In the genomic region with DNA sequence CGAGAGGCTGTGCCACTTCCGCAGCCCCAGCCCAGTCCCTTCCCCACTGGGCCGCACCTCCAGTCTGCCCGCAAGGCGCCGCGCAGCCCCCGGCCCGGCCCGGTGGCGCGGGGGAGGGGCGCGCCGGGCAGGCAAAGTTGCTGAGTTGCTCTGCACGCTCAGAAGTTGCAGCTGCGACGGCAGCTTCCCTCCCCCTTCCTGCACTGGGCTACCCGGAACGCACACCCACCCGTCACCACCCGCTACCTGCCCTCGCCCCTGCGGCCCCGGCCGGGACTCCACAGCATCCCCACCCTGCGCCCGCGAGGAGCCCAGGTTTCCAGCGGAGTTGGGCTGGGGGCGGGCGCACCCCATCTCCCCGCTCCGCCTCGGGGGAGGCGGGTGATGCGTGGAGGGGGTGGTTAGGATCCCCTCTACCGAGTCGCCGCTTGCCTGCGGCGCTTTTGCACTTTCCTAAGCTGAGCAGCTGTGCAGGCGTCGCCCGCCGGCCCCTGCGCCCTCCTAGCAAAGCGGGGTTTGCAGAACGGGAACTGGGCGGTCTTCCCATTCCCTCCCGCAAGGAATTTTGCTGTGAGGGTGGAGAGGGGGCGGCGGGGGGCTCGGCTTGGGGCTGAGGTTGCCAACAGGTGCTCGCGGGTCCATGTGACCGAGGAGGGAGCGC, we compare ENCODE assay signal across 8 cellular contexts. TPM values are rescaled to one million over a fixed set of nuclear protein-coding genes. Genes with fewer than 3 reads are reported as not detected.
DNase-seq lines count a peak whose midpoint lies in the region; ATAC-seq and TF ChIP-seq lines count a peak whose summit lies in the region.

No MANE protein-coding gene starts in this region.

- H3K79me2 ChIP-seq in GM23248 (ENCODE audit: insufficient read depth) = no peaks in the 10 kb centered on the region

- H3K4me3 ChIP-seq in GM23248 = peak overlapping the region; percentile 67
- peak overlapping the region; percentile 54 to 73 (median 68) for H3K4me3 ChIP-seq in esophagus squamous epithelium
- H3K4me3 ChIP-seq in upper lobe of right lung = peak overlapping the region; percentile 73

- H3K4me3 Mint-ChIP-seq in Calu3 (ENCODE audit: low read depth, unreplicated experiment) = peak overlapping the region; percentile 60
- peak overlapping the region; percentile 27 for H3K4me3 Mint-ChIP-seq in natural killer cell treated with Interleukin-12 subunit alpha and Interleukin-12 subunit beta and Interleukin-15 and Interleukin-18, amount 100 ng/mL, for 72 hours

- H3K9me3 Mint-ChIP-seq in Calu3 (ENCODE audit: low read depth, unreplicated experiment) = no peaks in the 10 kb centered on the region
- H3K9me3 Mint-ChIP-seq in natural killer cell treated with Interleukin-12 subunit alpha and Interleukin-12 subunit beta and Interleukin-15 and Interleukin-18, amount 100 ng/mL, for 72 hours = no peaks in the 10 kb centered on the region

- no peaks in the 10 kb centered on the region for H4K20me1 ChIP-seq in GM23248 (ENCODE audit: insufficient read depth)

- H3K4me1 ChIP-seq in GM23248 (ENCODE audit: insufficient read depth) = no peaks in the 10 kb centered on the region
- peaks cover 4 to 58% (median 19%) of the 10 kb centered on the region in 3 donors for H3K4me1 ChIP-seq in esophagus squamous epithelium
- peaks cover 17% of the 10 kb centered on the region for H3K4me1 ChIP-seq in upper lobe of right lung

- H3K9me3 ChIP-seq in GM23248 (ENCODE audit: low read depth) = no peaks in the 10 kb centered on the region
- no peaks in the 10 kb centered on the region for H3K9me3 ChIP-seq in esophagus squamous epithelium
- no peaks in the 10 kb centered on the region for H3K9me3 ChIP-seq in upper lobe of right lung

- peak overlapping the region; percentile 84 for H2AFZ ChIP-seq in GM23248

- peaks cover 5% of the 10 kb centered on the region for H3F3A ChIP-seq in GM23248 (ENCODE audit: insufficient read depth)

- in situ Hi-C loops in GM23248 (cut with MboI) = no loop called here

- H3K9ac ChIP-seq in GM23248 = peak overlapping the region; percentile 69

- H3K27ac Mint-ChIP-seq in Calu3 (ENCODE audit: unreplicated experiment) = no peak overlapping the region
- H3K27ac Mint-ChIP-seq in natural killer cell treated with Interleukin-12 subunit alpha and Interleukin-12 subunit beta and Interleukin-15 and Interleukin-18, amount 100 ng/mL, for 72 hours = no peak overlapping the region

- H3K4me2 ChIP-seq in GM23248 (ENCODE audit: unreplicated experiment) = peak overlapping the region; percentile 44

- H3K36me3 ChIP-seq in GM23248 (ENCODE audit: low read depth) (no peaks in the 10 kb centered on the region), esophagus squamous epithelium (no peaks in the 10 kb centered on the region), upper lobe of right lung (no peaks in the 10 kb centered on the region)

- H3K27ac ChIP-seq in GM23248 (no peak overlapping the region), esophagus squamous epithelium (peak overlapping the region; percentile 93 to 99 (median 95)), upper lobe of right lung (peak overlapping the region; percentile 90)

- DNase-seq in Calu3 (peak; percentile 45), GM23248 (peak; percentile 54), NCI-H2029 treated with DMSO at 0.1 percent for 48 hours (lab: John Stamatoyannopoulos, UW) (peak; percentile 26), activated T-cell treated with anti-CD3 and anti-CD28 coated beads for 24 hours (ENCODE audit: low read depth) (peak; percentile 17), esophagus squamous epithelium (lab: John Stamatoyannopoulos, UW) (no peak), upper lobe of right lung (peak; percentile 86)
- DNase-seq in natural killer cell treated with Interleukin-12 subunit alpha and Interleukin-12 subunit beta and Interleukin-15 and Interleukin-18, amount 100 ng/mL, for 72 hours (ENCODE audit: low spot score) = no peak

- peaks cover 15% of the 10 kb centered on the region for H3K4me1 Mint-ChIP-seq in Calu3 (ENCODE audit: low read depth, unreplicated experiment)
- peaks cover 0 to 3% of the 10 kb centered on the region in 2 donors for H3K4me1 Mint-ChIP-seq in natural killer cell treated with Interleukin-12 subunit alpha and Interleukin-12 subunit beta and Interleukin-15 and Interleukin-18, amount 100 ng/mL, for 72 hours (ENCODE audit: low read depth in 2 of 2)

- CTCF ChIA-PET in Calu3 (lab: Charles Lee) = no interaction called here

- peaks cover 5% of the 10 kb centered on the region for H3K36me3 Mint-ChIP-seq in Calu3 (ENCODE audit: insufficient read depth, unreplicated experiment)
- no peaks in the 10 kb centered on the region for H3K36me3 Mint-ChIP-seq in natural killer cell treated with Interleukin-12 subunit alpha and Interleukin-12 subunit beta and Interleukin-15 and Interleukin-18, amount 100 ng/mL, for 72 hours

- TF ChIP-seq CTCF in Calu3 (IDR thresholded peaks at IDR 0.05; ENCODE audit: unreplicated experiment) = no peak
- TF ChIP-seq CTCF in esophagus squamous epithelium (IDR thresholded peaks at IDR 0.05) = no peak
- TF ChIP-seq CTCF in upper lobe of right lung (IDR thresholded peaks at IDR 0.05) = no peak

- 2% methylated on average over 21 to 36 of the region's 58 CpGs for WGBS in GM23248 (ENCODE audit: low coverage in 1 of 2, low lambda C conversion rate in 2 of 2, missing lambda C conversion rate in 2 of 2), 2 experiments
- WGBS in esophagus squamous epithelium, 2 donors = no CpG with 5 or more reads among the region's 58 CpGs

- no peaks in the 10 kb centered on the region for H3K27me3 Mint-ChIP-seq in Calu3 (ENCODE audit: unreplicated experiment)
- H3K27me3 Mint-ChIP-seq in natural killer cell treated with Interleukin-12 subunit alpha and Interleukin-12 subunit beta and Interleukin-15 and Interleukin-18, amount 100 ng/mL, for 72 hours = peaks cover 6 to 12% of the 10 kb centered on the region in 2 donors

- ATAC-seq in natural killer cell treated with Interleukin-12 subunit alpha and Interleukin-12 subunit beta and Interleukin-15 and Interleukin-18, amount 100 ng/mL, for 72 hours = peak; percentile 74 to 81
- peak; percentile 79 for ATAC-seq in upper lobe of right lung
- no peak for ATAC-seq in HG03457 (IDR thresholded peaks at IDR 0.05; ENCODE audit: unreplicated experiment)

- no TSS peak for BruUV-seq in Calu3 (replicated peaks; lab: Mats Ljungman, UMichigan)

- peak in 2 of 4 donors; percentile 15 to 50 for TF ChIP-seq POLR2A in esophagus squamous epithelium (IDR thresholded peaks at IDR 0.05)

- intact Hi-C loops in Calu3 (cut with micrococcal nuclease; ENCODE audit: unreplicated experiment) = loop anchor here (5.0 to 10.0 kb wide), 3 partner anchors 90 to 227 kb away; no protein-coding TSS in a partner anchor
- intact Hi-C loops in esophagus squamous epithelium (cut with DNase I) = no loop called here
- intact Hi-C loops in upper lobe of right lung (cut with DNase I) = no loop called here

- H3K27me3 ChIP-seq in GM23248 (replicated peaks; ENCODE audit: insufficient read depth) (no peaks in the 10 kb centered on the region), esophagus squamous epithelium (no peaks in the 10 kb centered on the region), upper lobe of right lung (no peaks in the 10 kb centered on the region)

- no peaks in the 10 kb centered on the region for H3K9me2 ChIP-seq in GM23248 (ENCODE audit: insufficient read depth)

RNA-seq across cellular contexts. Expression of gene RREB1, which starts 55.9 kb away (rescaled TPM):
- 38.4 and 42.9 TPM in 2 replicates for total RNA-seq in Calu3 (2022)
- 9.4 and 12.4 TPM in 2 replicates for total RNA-seq in GM23248 (2014; rRNA removed; shearing (Covaris generic))
- polyA plus RNA-seq in GM23248 (2016; fragmentation: Nextera tagmentation; extraction: Ambion mirVana) = 6.4 and 7.5 TPM in 2 replicates
- 10 to 100 TPM; 41.7 to 79.6 (median 57.5) TPM for total RNA-seq in esophagus squamous epithelium
- total RNA-seq in natural killer cell treated with Interleukin-12 subunit alpha and Interleukin-12 subunit beta and Interleukin-15 and Interleukin-18, amount 100 ng/mL, for 72 hours = 10 to 100 TPM; 20.6 to 27.5 TPM
- total RNA-seq in upper lobe of right lung = 60.2 TPM

Comparison
In these comparisons a context has a peak if more than half of its experiments do, and no peak if none do; other contexts are left out.
1. DNase-seq: peak in Calu3 (single experiment), GM23248 (single experiment), NCI-H2029 treated with DMSO at 0.1 percent for 48 hours (single experiment), activated T-cell treated with anti-CD3 and anti-CD28 coated beads for 24 hours (single experiment) and upper lobe of right lung (single experiment); none in esophagus squamous epithelium (single experiment) and natural killer cell treated with Interleukin-12 subunit alpha and Interleukin-12 subunit beta and Interleukin-15 and Interleukin-18, amount 100 ng/mL, for 72 hours (single experiment).
2. Peak in every context shown above with its lines, with median percentiles within 50 percentile points of each other: H3K4me3 ChIP-seq.